1 cellular context compared by ENCODE assay signal in the genomic region with DNA sequence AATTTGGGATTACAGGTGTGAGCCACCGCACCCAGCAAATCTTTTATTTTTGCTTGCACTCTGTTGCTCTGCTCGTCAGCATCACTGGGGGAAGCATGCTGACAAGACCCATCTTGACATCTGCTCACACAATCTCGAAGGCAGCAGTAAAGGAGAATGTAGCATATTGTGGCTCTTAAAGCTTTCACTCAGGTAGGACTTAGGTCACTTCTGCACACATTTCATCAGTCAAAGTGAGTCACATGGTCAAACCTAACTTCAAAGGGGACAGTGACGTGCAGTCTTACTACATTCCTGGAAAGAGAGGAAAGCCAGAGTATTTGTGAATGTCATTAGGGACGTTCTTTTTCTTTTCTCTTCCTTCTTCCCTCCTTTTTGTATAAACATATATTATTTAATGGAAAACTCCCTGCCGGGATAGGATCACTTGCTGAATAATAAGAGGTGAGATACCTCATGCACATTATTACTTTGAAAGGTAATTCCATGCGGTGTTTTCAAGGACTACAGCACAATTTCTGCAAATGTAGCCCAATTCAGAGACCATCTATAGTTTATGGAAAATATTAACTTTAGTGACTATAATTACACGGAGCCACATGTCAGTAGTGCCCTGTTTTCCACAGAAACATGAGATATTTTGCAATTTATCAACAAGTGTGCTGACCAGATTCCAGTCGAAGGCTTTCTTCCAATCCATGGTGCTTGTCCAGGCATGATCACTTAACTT.
TF ChIP-seq lines count a peak whose summit lies in the region.

No MANE protein-coding gene starts in this region.

TF ChIP-seq in GM23338, 12 proteins besides CTCF, POLR2A, EP300 and RAD21:
- TF ChIP-seq ZNF114 (CRISPR knock-in tag; IDR thresholded peaks at IDR 0.05) (no peak), EZH2 (IDR thresholded peaks at IDR 0.05; ENCODE audit: low read depth, unreplicated experiment) (no peak), JUNB (IDR thresholded peaks at IDR 0.05; ENCODE audit: unreplicated experiment) (no peak), EZH2phosphoT487 (IDR thresholded peaks at IDR 0.05; ENCODE audit: unreplicated experiment) (no peak), POLR2AphosphoS5 (IDR thresholded peaks at IDR 0.05; ENCODE audit: low read depth) (no peak), NANOG (IDR thresholded peaks at IDR 0.05; ENCODE audit: borderline replicate concordance) (no peak), STAT1 (IDR thresholded peaks at IDR 0.05; ENCODE audit: unreplicated experiment) (no peak), CREB1 (CRISPR knock-in tag; IDR thresholded peaks at IDR 0.05; ENCODE audit: low read depth) (no peak), ZNF331 (CRISPR knock-in tag; IDR thresholded peaks at IDR 0.05; ENCODE audit: low read depth) (no peak)
- TF ChIP-seq, protein P1, sequence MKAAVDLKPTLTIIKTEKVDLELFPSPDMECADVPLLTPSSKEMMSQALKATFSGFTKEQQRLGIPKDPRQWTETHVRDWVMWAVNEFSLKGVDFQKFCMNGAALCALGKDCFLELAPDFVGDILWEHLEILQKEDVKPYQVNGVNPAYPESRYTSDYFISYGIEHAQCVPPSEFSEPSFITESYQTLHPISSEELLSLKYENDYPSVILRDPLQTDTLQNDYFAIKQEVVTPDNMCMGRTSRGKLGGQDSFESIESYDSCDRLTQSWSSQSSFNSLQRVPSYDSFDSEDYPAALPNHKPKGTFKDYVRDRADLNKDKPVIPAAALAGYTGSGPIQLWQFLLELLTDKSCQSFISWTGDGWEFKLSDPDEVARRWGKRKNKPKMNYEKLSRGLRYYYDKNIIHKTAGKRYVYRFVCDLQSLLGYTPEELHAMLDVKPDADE (IDR thresholded peaks at IDR 0.05) = no peak
- TF ChIP-seq, protein P2, sequence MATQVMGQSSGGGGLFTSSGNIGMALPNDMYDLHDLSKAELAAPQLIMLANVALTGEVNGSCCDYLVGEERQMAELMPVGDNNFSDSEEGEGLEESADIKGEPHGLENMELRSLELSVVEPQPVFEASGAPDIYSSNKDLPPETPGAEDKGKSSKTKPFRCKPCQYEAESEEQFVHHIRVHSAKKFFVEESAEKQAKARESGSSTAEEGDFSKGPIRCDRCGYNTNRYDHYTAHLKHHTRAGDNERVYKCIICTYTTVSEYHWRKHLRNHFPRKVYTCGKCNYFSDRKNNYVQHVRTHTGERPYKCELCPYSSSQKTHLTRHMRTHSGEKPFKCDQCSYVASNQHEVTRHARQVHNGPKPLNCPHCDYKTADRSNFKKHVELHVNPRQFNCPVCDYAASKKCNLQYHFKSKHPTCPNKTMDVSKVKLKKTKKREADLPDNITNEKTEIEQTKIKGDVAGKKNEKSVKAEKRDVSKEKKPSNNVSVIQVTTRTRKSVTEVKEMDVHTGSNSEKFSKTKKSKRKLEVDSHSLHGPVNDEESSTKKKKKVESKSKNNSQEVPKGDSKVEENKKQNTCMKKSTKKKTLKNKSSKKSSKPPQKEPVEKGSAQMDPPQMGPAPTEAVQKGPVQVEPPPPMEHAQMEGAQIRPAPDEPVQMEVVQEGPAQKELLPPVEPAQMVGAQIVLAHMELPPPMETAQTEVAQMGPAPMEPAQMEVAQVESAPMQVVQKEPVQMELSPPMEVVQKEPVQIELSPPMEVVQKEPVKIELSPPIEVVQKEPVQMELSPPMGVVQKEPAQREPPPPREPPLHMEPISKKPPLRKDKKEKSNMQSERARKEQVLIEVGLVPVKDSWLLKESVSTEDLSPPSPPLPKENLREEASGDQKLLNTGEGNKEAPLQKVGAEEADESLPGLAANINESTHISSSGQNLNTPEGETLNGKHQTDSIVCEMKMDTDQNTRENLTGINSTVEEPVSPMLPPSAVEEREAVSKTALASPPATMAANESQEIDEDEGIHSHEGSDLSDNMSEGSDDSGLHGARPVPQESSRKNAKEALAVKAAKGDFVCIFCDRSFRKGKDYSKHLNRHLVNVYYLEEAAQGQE (IDR thresholded peaks at IDR 0.05; ENCODE audit: unreplicated experiment) = no peak
- TF ChIP-seq, protein P3, sequence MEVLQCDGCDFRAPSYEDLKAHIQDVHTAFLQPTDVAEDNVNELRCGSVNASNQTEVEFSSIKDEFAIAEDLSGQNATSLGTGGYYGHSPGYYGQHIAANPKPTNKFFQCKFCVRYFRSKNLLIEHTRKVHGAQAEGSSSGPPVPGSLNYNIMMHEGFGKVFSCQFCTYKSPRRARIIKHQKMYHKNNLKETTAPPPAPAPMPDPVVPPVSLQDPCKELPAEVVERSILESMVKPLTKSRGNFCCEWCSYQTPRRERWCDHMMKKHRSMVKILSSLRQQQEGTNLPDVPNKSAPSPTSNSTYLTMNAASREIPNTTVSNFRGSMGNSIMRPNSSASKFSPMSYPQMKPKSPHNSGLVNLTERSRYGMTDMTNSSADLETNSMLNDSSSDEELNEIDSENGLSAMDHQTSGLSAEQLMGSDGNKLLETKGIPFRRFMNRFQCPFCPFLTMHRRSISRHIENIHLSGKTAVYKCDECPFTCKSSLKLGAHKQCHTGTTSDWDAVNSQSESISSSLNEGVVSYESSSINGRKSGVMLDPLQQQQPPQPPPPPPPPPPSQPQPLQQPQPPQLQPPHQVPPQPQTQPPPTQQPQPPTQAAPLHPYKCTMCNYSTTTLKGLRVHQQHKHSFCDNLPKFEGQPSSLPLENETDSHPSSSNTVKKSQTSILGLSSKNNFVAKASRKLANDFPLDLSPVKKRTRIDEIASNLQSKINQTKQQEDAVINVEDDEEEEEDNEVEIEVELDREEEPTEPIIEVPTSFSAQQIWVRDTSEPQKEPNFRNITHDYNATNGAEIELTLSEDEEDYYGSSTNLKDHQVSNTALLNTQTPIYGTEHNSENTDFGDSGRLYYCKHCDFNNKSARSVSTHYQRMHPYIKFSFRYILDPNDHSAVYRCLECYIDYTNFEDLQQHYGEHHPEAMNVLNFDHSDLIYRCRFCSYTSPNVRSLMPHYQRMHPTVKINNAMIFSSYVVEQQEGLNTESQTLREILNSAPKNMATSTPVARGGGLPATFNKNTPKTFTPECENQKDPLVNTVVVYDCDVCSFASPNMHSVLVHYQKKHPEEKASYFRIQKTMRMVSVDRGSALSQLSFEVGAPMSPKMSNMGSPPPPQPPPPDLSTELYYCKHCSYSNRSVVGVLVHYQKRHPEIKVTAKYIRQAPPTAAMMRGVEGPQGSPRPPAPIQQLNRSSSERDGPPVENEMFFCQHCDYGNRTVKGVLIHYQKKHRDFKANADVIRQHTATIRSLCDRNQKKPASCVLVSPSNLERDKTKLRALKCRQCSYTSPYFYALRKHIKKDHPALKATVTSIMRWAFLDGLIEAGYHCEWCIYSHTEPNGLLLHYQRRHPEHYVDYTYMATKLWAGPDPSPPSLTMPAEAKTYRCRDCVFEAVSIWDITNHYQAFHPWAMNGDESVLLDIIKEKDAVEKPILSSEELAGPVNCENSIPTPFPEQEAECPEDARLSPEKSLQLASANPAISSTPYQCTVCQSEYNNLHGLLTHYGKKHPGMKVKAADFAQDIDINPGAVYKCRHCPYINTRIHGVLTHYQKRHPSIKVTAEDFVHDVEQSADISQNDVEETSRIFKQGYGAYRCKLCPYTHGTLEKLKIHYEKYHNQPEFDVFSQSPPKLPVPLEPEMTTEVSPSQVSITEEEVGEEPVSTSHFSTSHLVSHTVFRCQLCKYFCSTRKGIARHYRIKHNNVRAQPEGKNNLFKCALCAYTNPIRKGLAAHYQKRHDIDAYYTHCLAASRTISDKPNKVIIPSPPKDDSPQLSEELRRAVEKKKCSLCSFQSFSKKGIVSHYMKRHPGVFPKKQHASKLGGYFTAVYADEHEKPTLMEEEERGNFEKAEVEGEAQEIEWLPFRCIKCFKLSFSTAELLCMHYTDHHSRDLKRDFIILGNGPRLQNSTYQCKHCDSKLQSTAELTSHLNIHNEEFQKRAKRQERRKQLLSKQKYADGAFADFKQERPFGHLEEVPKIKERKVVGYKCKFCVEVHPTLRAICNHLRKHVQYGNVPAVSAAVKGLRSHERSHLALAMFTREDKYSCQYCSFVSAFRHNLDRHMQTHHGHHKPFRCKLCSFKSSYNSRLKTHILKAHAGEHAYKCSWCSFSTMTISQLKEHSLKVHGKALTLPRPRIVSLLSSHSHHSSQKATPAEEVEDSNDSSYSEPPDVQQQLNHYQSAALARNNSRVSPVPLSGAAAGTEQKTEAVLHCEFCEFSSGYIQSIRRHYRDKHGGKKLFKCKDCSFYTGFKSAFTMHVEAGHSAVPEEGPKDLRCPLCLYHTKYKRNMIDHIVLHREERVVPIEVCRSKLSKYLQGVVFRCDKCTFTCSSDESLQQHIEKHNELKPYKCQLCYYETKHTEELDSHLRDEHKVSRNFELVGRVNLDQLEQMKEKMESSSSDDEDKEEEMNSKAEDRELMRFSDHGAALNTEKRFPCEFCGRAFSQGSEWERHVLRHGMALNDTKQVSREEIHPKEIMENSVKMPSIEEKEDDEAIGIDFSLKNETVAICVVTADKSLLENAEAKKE (CRISPR knock-in tag; IDR thresholded peaks at IDR 0.05) = no peak
